6 cellular contexts compared by ENCODE assay signal in the genomic region with DNA sequence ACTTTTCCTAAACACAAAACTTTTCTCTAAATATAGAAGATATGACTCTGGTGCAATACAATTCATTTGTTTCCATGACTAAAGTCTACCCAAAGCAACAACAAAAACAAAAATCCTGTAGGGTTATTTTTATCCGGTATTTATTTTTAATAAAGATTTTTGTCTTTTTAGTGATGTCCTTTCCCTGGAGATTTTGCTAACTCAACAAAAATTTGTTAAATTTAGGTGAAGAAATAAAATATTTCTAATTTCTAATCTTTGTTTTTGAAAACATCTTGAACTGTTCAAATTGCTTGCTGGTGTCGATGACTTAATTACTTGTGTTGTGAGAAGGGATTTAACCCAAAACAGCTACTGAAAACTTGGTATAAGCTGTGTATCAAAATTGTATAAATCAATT.
"Had no signal": no experiment of that assay in that cellular context is flagged by ENCODE, and none has a peak within 500 bp of the region (broad histone marks: within the 10 kb centered on the region; RNA-seq: fewer than 3 reads in every experiment).

No MANE protein-coding gene starts in this region.

- H3K9ac ChIP-seq: KMS-11 had no signal

- H3K27ac ChIP-seq: HL-60, KMS-11 had no signal

- H3K4me1 Mint-ChIP-seq: IgD-negative memory B cell had no signal

- FAIRE-seq: HTR-8/SVneo had no signal

- H3K27me3 Mint-ChIP-seq: IgD-negative memory B cell had no signal

- DNase-seq: KBM-7, KG1 had no signal

- H3K27ac Mint-ChIP-seq: IgD-negative memory B cell had no signal

- H3K4me2 ChIP-seq: KMS-11 had no signal

- H3K4me3 Mint-ChIP-seq: IgD-negative memory B cell had no signal

- H3K36me3 Mint-ChIP-seq: IgD-negative memory B cell had no signal
